19 cellular contexts compared by ENCODE assay signal in the genomic region with DNA sequence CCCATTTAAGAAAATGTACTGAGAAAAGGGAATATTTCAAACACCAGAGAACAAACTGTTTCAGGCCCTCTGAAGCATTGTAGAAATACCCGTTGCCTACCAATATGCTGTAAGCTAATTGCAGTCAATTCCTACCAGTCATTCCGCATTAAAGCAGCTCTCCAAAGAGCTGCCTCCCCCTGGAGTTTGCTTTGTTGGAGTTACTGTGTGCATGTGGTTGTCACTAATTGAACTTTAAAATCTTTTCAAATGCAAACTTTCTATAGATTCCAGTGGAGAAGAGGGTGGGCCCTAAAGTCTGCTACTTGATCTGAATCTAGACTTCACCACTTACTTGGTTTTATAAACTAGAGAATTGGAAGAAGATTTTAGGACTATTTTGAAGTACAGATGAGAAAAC.
DNase-seq lines count a peak whose midpoint lies in the region; ATAC-seq and TF ChIP-seq lines count a peak whose summit lies in the region.
"Had no signal": no experiment of that assay in that cellular context is flagged by ENCODE, and none has a peak within 500 bp of the region (broad histone marks: within the 10 kb centered on the region; RNA-seq: fewer than 3 reads in every experiment).

No MANE protein-coding gene starts in this region.

- DNase-seq in BE2C = no peak
- no peak for DNase-seq in hepatocyte (ENCODE audit: low spot score)
- peak; percentile 59 for DNase-seq in neuronal stem cell (ENCODE audit: low spot score)
- DNase-seq in activated CD8-positive, alpha-beta T cell treated with anti-CD3 and anti-CD28 coated beads for 36 hours = no peak
- no peak for DNase-seq in glutamatergic neuron
- DNase-seq in HT-29 (ENCODE audit: low spot score) = no peak
- DNase-seq: activated CD4-positive, alpha-beta T cell treated with anti-CD3 and anti-CD28 coated beads for 48 hours; activated naive CD8-positive, alpha-beta T cell treated with anti-CD3 and anti-CD28 coated beads for 36 hours; Caco-2; effector CD8-positive, alpha-beta T cell; islet precursor cell; NCI-H1417 treated with DMSO at 0.1 percent for 48 hours; NCI-H226; pancreas; SJCRH30; stimulated activated naive CD4-positive, alpha-beta T cell treated with Interleukin-2 at 50 U/mL for 16 hours; T-helper 9 cell had no signal

- CTCF ChIA-PET in activated CD8-positive, alpha-beta T cell treated with anti-CD3 and anti-CD28 coated beads for 36 hours (lab: Charles Lee) = no interaction called here

- H4K8ac ChIP-seq in neuronal stem cell (ENCODE audit: low read depth, low read length) = no peak overlapping the region

- H3K27me3 Mint-ChIP-seq in activated CD8-positive, alpha-beta T cell treated with anti-CD3 and anti-CD28 coated beads for 36 hours = no peaks in the 10 kb centered on the region
- no peaks in the 10 kb centered on the region for H3K27me3 Mint-ChIP-seq in glutamatergic neuron (ENCODE audit: unreplicated experiment)
- H3K27me3 Mint-ChIP-seq: activated naive CD8-positive, alpha-beta T cell treated with anti-CD3 and anti-CD28 coated beads for 36 hours had no signal

- no peak overlapping the region for H3K14ac ChIP-seq in neuronal stem cell (ENCODE audit: low read length)

- H3K27me3 ChIP-seq in BE2C (no peaks in the 10 kb centered on the region), HUES64 (ENCODE audit: insufficient read depth, low read length) (no peaks in the 10 kb centered on the region), hepatocyte (no peaks in the 10 kb centered on the region), neuronal stem cell (ENCODE audit: control insufficient read depth in 3 of 3, insufficient read depth in 3 of 3, low read depth in 1 of 3, low read length in 3 of 3) (no peaks in the 10 kb centered on the region)
- H3K27me3 ChIP-seq: pancreas, SJCRH30 had no signal

- no peak overlapping the region for H2BK5ac ChIP-seq in neuronal stem cell (ENCODE audit: low read length)

- H3K18ac ChIP-seq in neuronal stem cell (ENCODE audit: low read length) = no peak overlapping the region

- no peak overlapping the region for H4K91ac ChIP-seq in neuronal stem cell (ENCODE audit: low read depth, low read length, poor library complexity)

- H3K9ac ChIP-seq in HUES64 (ENCODE audit: low read depth, low read length) (peak overlapping the region; percentile 62), neuronal stem cell (ENCODE audit: low read depth, low read length, poor library complexity) (no peak overlapping the region)

- no peak overlapping the region for H3K4ac ChIP-seq in neuronal stem cell (ENCODE audit: low read length)

- H3K36me3 ChIP-seq in BE2C (no peaks in the 10 kb centered on the region), HUES64 (ENCODE audit: insufficient read depth, low read length) (no peaks in the 10 kb centered on the region), hepatocyte (replicated peaks; ENCODE audit: insufficient read depth, low read depth) (no peaks in the 10 kb centered on the region), neuronal stem cell (replicated peaks in 1 of 2; ENCODE audit: control insufficient read depth in 2 of 2, insufficient read depth in 2 of 2, low read length in 2 of 2) (peaks cover 2 to 4% of the 10 kb centered on the region in 2 donors)
- H3K36me3 ChIP-seq: pancreas, SJCRH30 had no signal

- WGBS in HUES64 = 0% methylated on average over 1 of the region's 2 CpGs
- WGBS in hepatocyte (ENCODE audit: low lambda C conversion rate, missing lambda C conversion rate) = 54% methylated on average over 2 of the region's 2 CpGs
- no CpG with 5 or more reads among the region's 2 CpGs for WGBS in neuronal stem cell (ENCODE audit: extremely low coverage in 2 of 2, insufficient read length in 2 of 2, insufficient replicate concordance in 1 of 2), 2 donors

- H4K20me1 ChIP-seq in hepatocyte (ENCODE audit: insufficient read depth, poor library complexity, severe bottlenecking) = no peaks in the 10 kb centered on the region

- H3K4me3 Mint-ChIP-seq in activated CD8-positive, alpha-beta T cell treated with anti-CD3 and anti-CD28 coated beads for 36 hours = no peak overlapping the region
- H3K4me3 Mint-ChIP-seq in glutamatergic neuron (ENCODE audit: unreplicated experiment) = no peak overlapping the region

- no peak overlapping the region for H3K23ac ChIP-seq in neuronal stem cell (ENCODE audit: low read depth, low read length, poor library complexity)

- no peaks in the 10 kb centered on the region for H3K79me2 ChIP-seq in hepatocyte

- intact Hi-C loops in activated CD8-positive, alpha-beta T cell treated with anti-CD3 and anti-CD28 coated beads for 36 hours (cut with micrococcal nuclease) = loop anchor here (5.0 to 10.0 kb wide), 4 partner anchors 46 to 114 kb away; a partner anchor contains a TSS

- POLR2A ChIA-PET in activated CD8-positive, alpha-beta T cell treated with anti-CD3 and anti-CD28 coated beads for 36 hours (lab: Charles Lee) = interaction anchor here (1.9 to 4.6 kb wide), 2 partner anchors 9 to 53 kb away, joined by 10 to 26 read pairs; no protein-coding TSS in a partner anchor

- H3K4me3 ChIP-seq in BE2C (ENCODE audit: low read depth, low read length) (peak overlapping the region; percentile 76; the same call in 1 of the 2 replicates), HUES64 (ENCODE audit: low read length) (peak overlapping the region; percentile 28; the same call in 1 of the 2 replicates), hepatocyte (no peak overlapping the region), neuronal stem cell (ENCODE audit: low read length in 2 of 2) (no peak overlapping the region)

- H2AFZ ChIP-seq in hepatocyte = no peak overlapping the region
- peak overlapping the region; percentile 40 for H2AFZ ChIP-seq in neuronal stem cell (ENCODE audit: low read length)

- no peak overlapping the region for H2BK12ac ChIP-seq in neuronal stem cell (ENCODE audit: low read length)

- peaks cover 17% of the 10 kb centered on the region for H3K36me3 Mint-ChIP-seq in activated CD8-positive, alpha-beta T cell treated with anti-CD3 and anti-CD28 coated beads for 36 hours (ENCODE audit: low read depth)
- peaks cover 3% of the 10 kb centered on the region for H3K36me3 Mint-ChIP-seq in glutamatergic neuron (ENCODE audit: unreplicated experiment)

- H3K4me2 ChIP-seq in hepatocyte (no peak overlapping the region), neuronal stem cell (ENCODE audit: insufficient read depth, low read length, poor library complexity, severe bottlenecking) (no peak overlapping the region)

- no peak overlapping the region for H2AK5ac ChIP-seq in neuronal stem cell (ENCODE audit: low read depth, low read length)

- ATAC-seq in activated CD8-positive, alpha-beta T cell treated with anti-CD3 and anti-CD28 coated beads for 36 hours = no peak
- no peak for ATAC-seq in GM19328 (IDR thresholded peaks at IDR 0.05; ENCODE audit: unreplicated experiment)

- no peak overlapping the region for H2BK120ac ChIP-seq in neuronal stem cell (ENCODE audit: low read depth, low read length)

- no peak overlapping the region for H2BK15ac ChIP-seq in neuronal stem cell (ENCODE audit: low read length)

- H3K27ac ChIP-seq in HUES64 (ENCODE audit: low read depth, low read length) = peak overlapping the region; percentile 93
- H3K27ac ChIP-seq in hepatocyte = peak overlapping the region; percentile 75
- peak overlapping the region; percentile 67 for H3K27ac ChIP-seq in neuronal stem cell (replicated peaks; ENCODE audit: low read length)
- H3K27ac ChIP-seq: SJCRH30 had no signal

- peaks cover 27% of the 10 kb centered on the region for H3K4me1 ChIP-seq in BE2C
- H3K4me1 ChIP-seq in HUES64 (ENCODE audit: insufficient read depth, low read length) = peaks cover 50% of the 10 kb centered on the region
- peaks cover 22% of the 10 kb centered on the region for H3K4me1 ChIP-seq in hepatocyte (ENCODE audit: insufficient read depth)
- peaks cover 11 to 28% of the 10 kb centered on the region in 2 donors for H3K4me1 ChIP-seq in neuronal stem cell (ENCODE audit: control insufficient read depth in 2 of 2, insufficient read depth in 1 of 2, low read depth in 1 of 2, low read length in 2 of 2)
- H3K4me1 ChIP-seq: pancreas, SJCRH30 had no signal

- H3K9me2 ChIP-seq in hepatocyte (replicated peaks; ENCODE audit: insufficient read depth) = no peaks in the 10 kb centered on the region

- H3K4me1 Mint-ChIP-seq in activated CD8-positive, alpha-beta T cell treated with anti-CD3 and anti-CD28 coated beads for 36 hours (ENCODE audit: low read depth) = peaks cover 29% of the 10 kb centered on the region
- H3K4me1 Mint-ChIP-seq in glutamatergic neuron (ENCODE audit: low read depth, unreplicated experiment) = no peaks in the 10 kb centered on the region

- H3K9me3 ChIP-seq in BE2C = no peaks in the 10 kb centered on the region
- H3K9me3 ChIP-seq in HUES64 (ENCODE audit: insufficient read depth, low read depth, low read length) = no peaks in the 10 kb centered on the region
- no peaks in the 10 kb centered on the region for H3K9me3 ChIP-seq in hepatocyte (ENCODE audit: low read depth)
- H3K9me3 ChIP-seq in neuronal stem cell (replicated peaks in 1 of 2; ENCODE audit: control insufficient read depth in 2 of 2, insufficient read depth in 1 of 2, low read depth in 1 of 2, low read length in 2 of 2) = no peaks in the 10 kb centered on the region
- H3K9me3 ChIP-seq: Caco-2, pancreas, SJCRH30 had no signal

- H3K9me3 Mint-ChIP-seq in activated CD8-positive, alpha-beta T cell treated with anti-CD3 and anti-CD28 coated beads for 36 hours = no peaks in the 10 kb centered on the region
- H3K9me3 Mint-ChIP-seq in glutamatergic neuron (ENCODE audit: unreplicated experiment) = no peaks in the 10 kb centered on the region
- H3K9me3 Mint-ChIP-seq: activated naive CD8-positive, alpha-beta T cell treated with anti-CD3 and anti-CD28 coated beads for 36 hours had no signal

- H3K79me1 ChIP-seq in neuronal stem cell (ENCODE audit: low read depth, low read length) = no peaks in the 10 kb centered on the region

- no peak overlapping the region for H3K27ac Mint-ChIP-seq in activated CD8-positive, alpha-beta T cell treated with anti-CD3 and anti-CD28 coated beads for 36 hours
- no peak overlapping the region for H3K27ac Mint-ChIP-seq in glutamatergic neuron (ENCODE audit: unreplicated experiment)

- peak; percentile 22; the same call in 1 of the 2 replicates for TF ChIP-seq CTCF in BE2C (IDR thresholded peaks at IDR 0.05; ENCODE audit: low read depth, low read length)
- no peak for TF ChIP-seq CTCF in hepatocyte (IDR thresholded peaks at IDR 0.05; ENCODE audit: poor library complexity)
- no peak for TF ChIP-seq CTCF in activated CD8-positive, alpha-beta T cell treated with anti-CD3 and anti-CD28 coated beads for 36 hours (IDR thresholded peaks at IDR 0.05)
- TF ChIP-seq CTCF in glutamatergic neuron (IDR thresholded peaks at IDR 0.05; ENCODE audit: partially characterized antibody, unreplicated experiment) = no peak

Comparison
In these comparisons a context has a peak if more than half of its experiments do, and no peak if none do; other contexts are left out.
1. H3K4me3 ChIP-seq: peak in BE2C (single experiment) and HUES64 (single experiment); none in hepatocyte (single experiment) and neuronal stem cell (0 of 2).
2. Peak in every context shown above with its lines, with median percentiles within 50 percentile points of each other: H3K27ac ChIP-seq.